Comparison of ENCODE assay signal across 1 cellular context in genomic region chr4:112231779-112232713, GRCh38.
TF ChIP-seq lines count a peak whose summit lies in the region.

TSS of gene AP1AR (plus strand) at chr4:112231787. CDS start at chr4:112232092, 305 bp downstream.

TF ChIP-seq in HepG2, 621 proteins besides CTCF, POLR2A, EP300 and RAD21 (continued from another document):
- TF ChIP-seq ZNF609 (CRISPR knock-in tag; IDR thresholded peaks at IDR 0.05; ENCODE audit: borderline replicate concordance) (peak; percentile 46), TRIM22 (IDR thresholded peaks at IDR 0.05) (no peak), STAT5B (CRISPR knock-in tag; IDR thresholded peaks at IDR 0.05) (no peak), RFX5 (IDR thresholded peaks at IDR 0.05; ENCODE audit: low read depth, low read length) (no peak), DPF2 (CRISPR knock-in tag; IDR thresholded peaks at IDR 0.05; ENCODE audit: borderline replicate concordance, low read depth) (no peak), KDM3A (CRISPR knock-in tag; IDR thresholded peaks at IDR 0.05; ENCODE audit: low read depth) (peak; percentile 71; the same call in 1 of the 2 replicates), ZFP82 (CRISPR knock-in tag; IDR thresholded peaks at IDR 0.05; ENCODE audit: borderline replicate concordance) (peak; percentile 73; the same call in 1 of the 2 replicates), ZNF331 (CRISPR knock-in tag; IDR thresholded peaks at IDR 0.05) (no peak), CENPX (CRISPR knock-in tag; IDR thresholded peaks at IDR 0.05) (no peak), ZIK1 (CRISPR knock-in tag; IDR thresholded peaks at IDR 0.05; ENCODE audit: borderline replicate concordance, low read depth) (peak; percentile 29; the same call in 1 of the 2 replicates), ZNF20 (CRISPR knock-in tag; IDR thresholded peaks at IDR 0.05) (no peak), ZNF580 (CRISPR knock-in tag; IDR thresholded peaks at IDR 0.05; ENCODE audit: borderline replicate concordance, low read depth) (peak; percentile 65; the same call in 1 of the 2 replicates), RBM39 (IDR thresholded peaks at IDR 0.05; ENCODE audit: low read depth, low read length, poor library complexity, severe bottlenecking) (peak; percentile 51), SUZ12 (IDR thresholded peaks at IDR 0.05; ENCODE audit: low read depth, low read length) (no peak), ZNF572 (CRISPR knock-in tag; IDR thresholded peaks at IDR 0.05) (peak; percentile 99; the same call in 1 of the 2 replicates), MXI1 (IDR thresholded peaks at IDR 0.05; ENCODE audit: borderline replicate concordance, low read depth, low read length) (no peak), IRX3 (CRISPR knock-in tag; IDR thresholded peaks at IDR 0.05; ENCODE audit: borderline replicate concordance, low read depth) (peak; percentile 53; the same call in 1 of the 2 replicates), POLR2AphosphoS5 (IDR thresholded peaks at IDR 0.05; ENCODE audit: low read depth, low read length) (peak; percentile 84), GMEB2 (CRISPR knock-in tag; IDR thresholded peaks at IDR 0.05; ENCODE audit: low read depth) (no peak), HOXD1 (CRISPR knock-in tag; IDR thresholded peaks at IDR 0.05) (no peak; the same call in 1 of the 2 replicates), ZNF414 (CRISPR knock-in tag; IDR thresholded peaks at IDR 0.05) (no peak; the same call in 1 of the 2 replicates), ZNF333 (CRISPR knock-in tag; IDR thresholded peaks at IDR 0.05; ENCODE audit: borderline replicate concordance) (no peak; the same call in 1 of the 2 replicates), ARHGAP35 (CRISPR knock-in tag; IDR thresholded peaks at IDR 0.05; ENCODE audit: borderline replicate concordance) (peak; percentile 83; the same call in 1 of the 2 replicates), ZNF709 (CRISPR knock-in tag; IDR thresholded peaks at IDR 0.05) (peak; percentile 96; the same call in 1 of the 2 replicates), ZMYM4 (CRISPR knock-in tag; IDR thresholded peaks at IDR 0.05) (peak; percentile 81; the same call in 1 of the 2 replicates), SRY (CRISPR knock-in tag; IDR thresholded peaks at IDR 0.05) (peak; percentile 86; the same call in 1 of the 2 replicates), HMG20B (CRISPR knock-in tag; conservative IDR thresholded peaks at IDR 0.05) (no peak), SNAPC5 (CRISPR knock-in tag; IDR thresholded peaks at IDR 0.05; ENCODE audit: borderline replicate concordance) (no peak), RFX3 (CRISPR knock-in tag; IDR thresholded peaks at IDR 0.05) (no peak), MYPOP (CRISPR knock-in tag; IDR thresholded peaks at IDR 0.05) (0 out of 2 replicates have a peak, but pooled peaks have one; percentile 19), EHMT2 (IDR thresholded peaks at IDR 0.05; ENCODE audit: borderline replicate concordance, low read depth, low read length) (no peak), ARID4A (CRISPR knock-in tag; IDR thresholded peaks at IDR 0.05; ENCODE audit: borderline replicate concordance) (peak; percentile 94), TFAP4 (IDR thresholded peaks at IDR 0.05; ENCODE audit: borderline replicate concordance, low read depth) (no peak), BORCS8-MEF2B (CRISPR knock-in tag; IDR thresholded peaks at IDR 0.05) (peak; percentile 80; the same call in 1 of the 2 replicates), REST (IDR thresholded peaks at IDR 0.05; ENCODE audit: borderline replicate concordance in 1 of 2, low read depth in 1 of 2, low read length in 2 of 2) (no peak; a peak in 1 of 4 replicates), ZMYM3 (CRISPR knock-in tag; IDR thresholded peaks at IDR 0.05) (no peak), ZNF775 (CRISPR knock-in tag; IDR thresholded peaks at IDR 0.05; ENCODE audit: borderline replicate concordance) (peak; percentile 76; the same call in 1 of the 2 replicates)
